ENCODE assay signal across 16 cellular contexts in the genomic region with DNA sequence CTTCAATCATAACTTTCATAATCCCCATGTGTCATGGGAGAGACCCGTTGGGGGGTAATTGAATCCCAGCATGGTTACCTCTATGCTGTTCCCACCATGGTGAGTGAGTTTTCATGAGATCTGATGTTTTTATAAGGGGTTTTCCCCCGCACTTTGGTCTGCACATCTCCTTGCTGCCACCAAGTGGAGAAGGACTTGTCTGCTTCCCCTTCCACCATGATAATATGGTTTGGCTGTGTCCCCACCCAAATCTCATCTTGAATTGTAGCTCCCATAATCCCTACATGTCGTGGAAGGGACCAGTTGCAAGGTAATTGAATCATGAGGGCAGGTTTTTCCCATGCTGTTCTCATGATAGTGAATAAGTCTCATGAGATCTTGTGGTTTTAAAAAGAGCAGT.
"Had no signal": no experiment of that assay in that cellular context is flagged by ENCODE, and none has a peak within 500 bp of the region (broad histone marks: within the 10 kb centered on the region; RNA-seq: fewer than 3 reads in every experiment).

No MANE protein-coding gene starts in this region.

- H3K27me3 ChIP-seq: cardiac muscle cell, esophagus squamous epithelium, neural progenitor cell, right atrium auricular region, tibial nerve had no signal

- H3K9ac ChIP-seq: neural progenitor cell had no signal

- H3K27ac ChIP-seq: cardiac muscle cell, esophagus squamous epithelium, neural progenitor cell, prostate gland, right atrium auricular region, tibial nerve had no signal

- H3K4me1 ChIP-seq: esophagus squamous epithelium, neural progenitor cell, prostate gland, right atrium auricular region, tibial nerve had no signal

- ATAC-seq: activated CD4-positive, alpha-beta T cell treated with anti-CD3 and anti-CD28 coated beads for 36 hours; activated CD8-positive, alpha-beta memory T cell treated with anti-CD3 and anti-CD28 coated beads, Interleukin-2, amount 10 ng/mL, durations not matched to agents 7 days and 5 days; mucosa of descending colon; naive thymus-derived CD4-positive, alpha-beta T cell; WTC11 had no signal

- H3K9me3 ChIP-seq: esophagus squamous epithelium, mucosa of descending colon, prostate gland, right atrium auricular region had no signal

- H3K36me3 ChIP-seq: cardiac muscle cell, esophagus squamous epithelium, neural progenitor cell, prostate gland, right atrium auricular region, tibial nerve had no signal

- H3K4me3 ChIP-seq: cardiac muscle cell, esophagus squamous epithelium, mucosa of descending colon, neural progenitor cell, prostate gland, right atrium auricular region, tibial nerve had no signal

- H3K4me2 ChIP-seq: neural progenitor cell had no signal

- DNase-seq: activated CD4-positive, alpha-beta memory T cell treated with anti-CD3 and anti-CD28 coated beads, Interleukin-2, amount 10 ng/mL, durations not matched to agents 7 days and 5 days; activated CD4-positive, alpha-beta T cell treated with anti-CD3 and anti-CD28 coated beads for 36 hours; activated CD8-positive, alpha-beta memory T cell treated with anti-CD3 and anti-CD28 coated beads, Interleukin-2, amount 10 ng/mL, durations not matched to agents 7 days and 5 days; amniotic stem cell; effector CD8-positive, alpha-beta T cell; esophagus squamous epithelium; mucosa of descending colon; naive thymus-derived CD4-positive, alpha-beta T cell; stimulated activated CD4-positive, alpha-beta T cell treated with anti-CD3 and anti-CD28 coated beads, Interleukin-12 subunit alpha, Interleukin-12 subunit beta, amount 100 ng/mL, for 4 hours; stimulated activated CD4-positive, alpha-beta T cell treated with anti-CD3 and anti-CD28 coated beads, Interleukin-1b, Interleukin-23, amount 100 ng/mL, for 48 hours had no signal

- H2AFZ ChIP-seq: neural progenitor cell had no signal
